9 cellular contexts compared by ENCODE assay signal in genomic region chr6:129695373-129696027, GRCh38. TPM values are rescaled to one million over a fixed set of nuclear protein-coding genes. Genes with fewer than 3 reads are reported as not detected.
DNase-seq lines count a peak whose midpoint lies in the region; ATAC-seq and TF ChIP-seq lines count a peak whose summit lies in the region.
"Had no signal": no experiment of that assay in that cellular context is flagged by ENCODE, and none has a peak within 500 bp of the region (broad histone marks: within the 10 kb centered on the region; RNA-seq: fewer than 3 reads in every experiment).

No MANE protein-coding gene starts in this region.

- intact Hi-C loops in upper lobe of right lung (cut with DNase I) (no loop called here), spleen (cut with DNase I; ENCODE audit: low total_unique reads) (no loop called here)

- peaks cover 38% of the 10 kb centered on the region for H3K4me1 Mint-ChIP-seq in activated naive CD8-positive, alpha-beta T cell treated with anti-CD3 and anti-CD28 coated beads for 36 hours

- H3K27ac ChIP-seq in upper lobe of right lung (peak overlapping the region; percentile 6), spleen (no peak overlapping the region)

- H3K9me3 Mint-ChIP-seq in activated naive CD8-positive, alpha-beta T cell treated with anti-CD3 and anti-CD28 coated beads for 36 hours, result no peaks in the 10 kb centered on the region

- H3K27me3 ChIP-seq in upper lobe of right lung (no peaks in the 10 kb centered on the region), spleen (replicated peaks in 1 of 7) (no peaks in the 10 kb centered on the region)

- H3K9me3 ChIP-seq in upper lobe of right lung (no peaks in the 10 kb centered on the region), spleen (no peaks in the 10 kb centered on the region)

- no peaks in the 10 kb centered on the region for H3K36me3 Mint-ChIP-seq in activated naive CD8-positive, alpha-beta T cell treated with anti-CD3 and anti-CD28 coated beads for 36 hours

- no peak overlapping the region for H3K4me3 ChIP-seq in upper lobe of right lung
- no peak overlapping the region for H3K4me3 ChIP-seq in spleen

- peak overlapping the region; percentile 50 for H3K4me3 Mint-ChIP-seq in activated naive CD8-positive, alpha-beta T cell treated with anti-CD3 and anti-CD28 coated beads for 36 hours

- DNase-seq in stimulated activated naive CD4-positive, alpha-beta T cell treated with Interleukin-2 at 50 U/mL for 16 hours (lab: John Stamatoyannopoulos, UW), result peak; percentile 2
- DNase-seq in stimulated activated naive CD4-positive, alpha-beta T cell (lab: John Stamatoyannopoulos, UW), result no peak
- peak; percentile 33 for DNase-seq in activated naive CD8-positive, alpha-beta T cell treated with anti-CD3 and anti-CD28 coated beads for 36 hours
- DNase-seq in upper lobe of right lung (no peak), spleen (no peak), superior temporal gyrus (ENCODE audit: extremely low spot score) (no peak)
- DNase-seq: mesendoderm had no signal

- no peaks in the 10 kb centered on the region for H3K36me3 ChIP-seq in upper lobe of right lung
- no peaks in the 10 kb centered on the region for H3K36me3 ChIP-seq in spleen

- TF ChIP-seq POLR2A in spleen (IDR thresholded peaks at IDR 0.05), result no peak

- H3K4me1 ChIP-seq in upper lobe of right lung (peaks cover 48% of the 10 kb centered on the region), spleen (peaks cover 0 to 53% (median 20%) of the 10 kb centered on the region in 6 donors)

- TF ChIP-seq CTCF in upper lobe of right lung (IDR thresholded peaks at IDR 0.05), result no peak
- no peak for TF ChIP-seq CTCF in spleen (IDR thresholded peaks at IDR 0.05 in 8 of 11, conservative IDR thresholded peaks at IDR 0.05 in 3 of 11)

- peak overlapping the region; percentile 72 for H3K27ac Mint-ChIP-seq in activated naive CD8-positive, alpha-beta T cell treated with anti-CD3 and anti-CD28 coated beads for 36 hours

- ATAC-seq in HG03354 (IDR thresholded peaks at IDR 0.05; ENCODE audit: poor library complexity, severe bottlenecking, unreplicated experiment) (peak; percentile 57), upper lobe of right lung (peak; percentile 24), HG03280 (IDR thresholded peaks at IDR 0.05; ENCODE audit: unreplicated experiment) (no peak)

- H3K27me3 Mint-ChIP-seq in activated naive CD8-positive, alpha-beta T cell treated with anti-CD3 and anti-CD28 coated beads for 36 hours, result no peaks in the 10 kb centered on the region

- 19 to 47% (median 36%) methylated on average over 3 of the region's 3 CpGs for WGBS in spleen, 5 donors

RNA-seq across cellular contexts. Expression of gene ARHGAP18, which starts 14.5 kb away (rescaled TPM):
- total RNA-seq in activated naive CD8-positive, alpha-beta T cell treated with anti-CD3 and anti-CD28 coated beads for 36 hours, result 1 to 10 TPM; 7.0 to 8.9 TPM
- total RNA-seq in upper lobe of right lung, result 60.8 TPM
- 10 to 100 TPM; 13.0 to 18.7 (median 16.1) TPM for total RNA-seq in spleen
- polyA plus RNA-seq in spleen, result 1 to 10 TPM; 4.6 to 5.6 (median 5.0) TPM

Comparison
In these comparisons a context has a peak if more than half of its experiments do, and no peak if none do; other contexts are left out.
1. DNase-seq: peak in stimulated activated naive CD4-positive, alpha-beta T cell treated with Interleukin-2 at 50 U/mL for 16 hours (single experiment) and activated naive CD8-positive, alpha-beta T cell treated with anti-CD3 and anti-CD28 coated beads for 36 hours (single experiment); none in stimulated activated naive CD4-positive, alpha-beta T cell (0 of 6), upper lobe of right lung (single experiment), spleen (single experiment) and superior temporal gyrus (single experiment).